1 cellular context compared by ENCODE assay signal in the genomic region with DNA sequence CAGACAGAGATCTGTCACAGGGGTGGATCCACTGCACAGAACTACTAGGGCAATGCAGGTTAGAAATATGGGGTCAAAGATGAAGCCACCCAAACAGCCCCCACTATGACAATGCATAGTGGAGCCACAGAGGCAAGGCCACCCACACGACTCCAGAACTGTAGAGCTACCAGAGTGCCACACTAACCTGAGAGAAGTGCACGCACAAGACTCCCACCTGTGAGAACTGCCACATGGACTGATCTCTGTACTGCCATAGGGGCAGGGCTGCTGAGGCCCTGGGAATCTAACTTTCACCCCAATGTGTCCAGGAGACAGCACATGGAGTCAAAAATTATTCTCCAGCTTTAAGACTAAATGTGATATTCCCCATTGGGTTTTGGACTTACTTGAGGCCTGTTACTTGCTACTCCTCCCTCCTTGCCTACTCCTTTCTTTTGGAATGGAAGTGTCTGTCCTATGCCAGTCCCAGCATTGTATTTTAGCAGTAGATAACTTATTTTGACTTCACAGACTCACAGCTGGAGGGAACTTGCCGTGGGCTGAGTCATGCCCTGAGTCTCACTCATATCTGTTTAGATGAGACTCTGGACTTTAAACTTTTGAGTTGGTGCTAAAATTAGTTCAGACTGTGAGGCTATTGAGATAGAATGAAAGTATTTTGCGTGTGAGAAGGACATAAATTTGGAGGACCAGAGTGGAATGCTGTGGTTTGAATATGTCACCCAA.
TF ChIP-seq lines count a peak whose summit lies in the region.

No MANE protein-coding gene starts in this region.

TF ChIP-seq in IMR-90, 13 proteins besides CTCF, POLR2A, EP300 and RAD21 (continued from another document):
- TF ChIP-seq, protein P1, sequence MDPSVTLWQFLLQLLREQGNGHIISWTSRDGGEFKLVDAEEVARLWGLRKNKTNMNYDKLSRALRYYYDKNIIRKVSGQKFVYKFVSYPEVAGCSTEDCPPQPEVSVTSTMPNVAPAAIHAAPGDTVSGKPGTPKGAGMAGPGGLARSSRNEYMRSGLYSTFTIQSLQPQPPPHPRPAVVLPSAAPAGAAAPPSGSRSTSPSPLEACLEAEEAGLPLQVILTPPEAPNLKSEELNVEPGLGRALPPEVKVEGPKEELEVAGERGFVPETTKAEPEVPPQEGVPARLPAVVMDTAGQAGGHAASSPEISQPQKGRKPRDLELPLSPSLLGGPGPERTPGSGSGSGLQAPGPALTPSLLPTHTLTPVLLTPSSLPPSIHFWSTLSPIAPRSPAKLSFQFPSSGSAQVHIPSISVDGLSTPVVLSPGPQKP (IDR thresholded peaks at IDR 0.05; ENCODE audit: borderline replicate concordance, low read depth, low read length), result no peak
- TF ChIP-seq MXI1 (IDR thresholded peaks at IDR 0.05; ENCODE audit: borderline replicate concordance, low read depth, low read length), result no peak
TF ChIP-seq in IMR-90: peak in this region for 2.
